8 cellular contexts compared by ENCODE assay signal in the genomic region with DNA sequence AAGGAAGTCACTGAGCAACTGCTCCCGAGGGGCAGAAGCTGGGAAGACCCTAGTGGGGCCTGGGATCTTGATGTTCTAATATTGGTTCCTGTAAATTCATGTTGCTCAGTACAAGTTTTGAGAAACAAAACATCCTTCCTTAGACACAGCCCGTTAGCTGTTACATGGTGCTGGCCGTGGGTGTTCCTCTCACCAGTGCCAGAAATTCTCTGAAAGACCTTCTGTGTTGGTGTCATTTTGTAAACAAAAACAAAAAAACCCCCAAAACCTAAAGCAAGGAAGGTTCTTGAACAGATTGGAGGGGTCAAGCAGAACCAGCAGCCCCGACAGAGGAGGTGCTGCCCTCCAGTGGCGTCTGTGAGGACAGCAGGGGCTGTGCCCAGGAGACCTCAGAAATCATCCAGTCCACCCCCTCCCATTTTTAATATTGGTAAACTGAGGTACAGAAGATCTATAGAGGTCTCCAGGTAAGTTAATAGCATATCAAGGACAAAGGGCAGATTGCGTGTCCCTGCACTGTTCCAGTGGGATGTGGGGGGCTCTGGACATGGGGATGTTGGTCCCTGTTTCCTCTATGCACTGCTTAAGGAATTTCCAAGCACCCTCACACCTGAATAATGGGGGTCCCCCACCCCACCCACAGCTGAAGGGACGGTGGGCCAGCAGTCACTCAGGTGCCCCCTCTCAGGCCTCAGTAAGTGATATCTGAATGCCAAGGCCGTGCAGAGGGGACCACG. TPM values are rescaled to one million over a fixed set of nuclear protein-coding genes. Genes with fewer than 3 reads are reported as not detected.
DNase-seq lines count a peak whose midpoint lies in the region; ATAC-seq and TF ChIP-seq lines count a peak whose summit lies in the region.

No MANE protein-coding gene starts in this region.

- H3K9me3 ChIP-seq in SJCRH30 (replicated peaks) (no peaks in the 10 kb centered on the region), prostate gland (no peaks in the 10 kb centered on the region)

- ATAC-seq in Right ventricle myocardium inferior (peak; percentile 65), HG03280 (IDR thresholded peaks at IDR 0.05; ENCODE audit: unreplicated experiment) (no peak)

- peak; percentile 69 for DNase-seq in AG08396 (ENCODE audit: low spot score)
- peak; percentile 47 for DNase-seq in GM19238 (ENCODE audit: insufficient read length, low spot score)
- DNase-seq in SJCRH30: peak; percentile 44 to 70
- DNase-seq in activated naive CD4-positive, alpha-beta T cell treated with anti-CD3 and anti-CD28 coated beads, Interleukin-2, amount 50 U/mL, for 16 hours: peak; percentile 75
- no peak for DNase-seq in Right ventricle myocardium inferior (ENCODE audit: missing footprints)
- DNase-seq in prostate gland (ENCODE audit: low spot score): peak; percentile 51
- DNase-seq in amniotic stem cell (lab: John Stamatoyannopoulos, UW): no peak

- no peak overlapping the region for H3K4me3 ChIP-seq in SJCRH30
- no peak overlapping the region for H3K4me3 ChIP-seq in prostate gland

- H3K27ac ChIP-seq in SJCRH30 (no peak overlapping the region), prostate gland (peak overlapping the region; percentile 57 to 87)

- no peak for TF ChIP-seq POLR2A in prostate gland (IDR thresholded peaks at IDR 0.05)

- 47% methylated on average over 9 of the region's 9 CpGs for WGBS in prostate gland

- H3K36me3 ChIP-seq in SJCRH30 (no peaks in the 10 kb centered on the region), prostate gland (no peaks in the 10 kb centered on the region)

- no peaks in the 10 kb centered on the region for H3K4me1 ChIP-seq in SJCRH30
- H3K4me1 ChIP-seq in prostate gland (replicated peaks): no peaks in the 10 kb centered on the region

- H3K27me3 ChIP-seq in SJCRH30 (no peaks in the 10 kb centered on the region), prostate gland (replicated peaks; ENCODE audit: insufficient read depth) (no peaks in the 10 kb centered on the region)

- TF ChIP-seq CTCF in prostate gland (IDR thresholded peaks at IDR 0.05): peak; percentile 78 to 89 (median 88)

- intact Hi-C loops in Right ventricle myocardium inferior (cut with DNase I) (loop anchor here (2.0 kb wide), 1 partner anchor 25 kb away; no protein-coding TSS in a partner anchor), prostate gland (cut with DNase I) (loop anchor here (2.0 to 5.0 kb wide), 2 partner anchors 71 to 129 kb away; no protein-coding TSS in a partner anchor)

RNA-seq across cellular contexts. Expression of a gene that starts 38.2 kb away (rescaled TPM):
- total RNA-seq in SJCRH30 (2014; rRNA removed; shearing (Covaris generic)): not detected in 2 replicates
- total RNA-seq in Right ventricle myocardium inferior (not detected), prostate gland (not detected)

RNA-seq across cellular contexts. Expression of a gene that starts 42.4 kb away (rescaled TPM):
- total RNA-seq in SJCRH30 (2014; rRNA removed; shearing (Covaris generic)): not detected in 2 replicates
- total RNA-seq in Right ventricle myocardium inferior (0.19 TPM), prostate gland (not detected)

Comparison
In these comparisons a context has a peak if more than half of its experiments do, and no peak if none do; other contexts are left out.
1. DNase-seq: peak in AG08396 (single experiment), GM19238 (single experiment), SJCRH30 (2 of 2), activated naive CD4-positive, alpha-beta T cell treated with anti-CD3 and anti-CD28 coated beads, Interleukin-2, amount 50 U/mL, for 16 hours (single experiment) and prostate gland (single experiment); none in Right ventricle myocardium inferior (single experiment) and amniotic stem cell (single experiment).